Comparison of ENCODE assay signal across 26 cellular contexts in the genomic region with DNA sequence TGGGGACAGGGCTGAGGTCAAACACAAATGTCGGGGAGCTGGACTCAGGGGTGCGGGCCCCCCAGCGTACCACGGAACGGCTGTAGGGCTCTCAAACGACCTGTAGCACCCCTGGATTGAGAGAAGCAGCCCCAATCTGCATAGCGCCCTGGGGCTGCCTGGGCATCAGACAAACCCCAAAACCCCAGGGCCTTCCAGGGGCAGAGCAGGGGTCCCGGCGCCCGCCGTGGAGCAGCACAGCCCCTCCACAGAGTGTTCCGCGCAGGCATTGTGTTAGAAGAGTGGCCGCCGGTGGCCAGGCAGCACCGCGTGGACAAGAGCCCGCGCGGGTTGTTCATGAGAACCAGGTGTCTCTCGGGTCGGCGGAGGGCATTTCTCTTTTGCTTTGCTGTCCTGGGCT.
"Had no signal": no experiment of that assay in that cellular context is flagged by ENCODE, and none has a peak within 500 bp of the region (broad histone marks: within the 10 kb centered on the region; RNA-seq: fewer than 3 reads in every experiment).

No MANE protein-coding gene starts in this region.

- H3K4me3 ChIP-seq: coronary artery, dorsolateral prefrontal cortex had no signal

- H3K27ac Mint-ChIP-seq: activated CD4-positive, alpha-beta memory T cell treated with anti-CD3 and anti-CD28 coated beads for 36 hours; activated CD4-positive, alpha-beta T cell treated with anti-CD3 and anti-CD28 coated beads for 36 hours; activated CD4-positive, alpha-beta T cell treated with anti-CD3 and anti-CD28 coated beads, Interleukin-2, amount 10 ng/mL, durations not matched to agents 24 days and 14 days; activated CD8-positive, alpha-beta memory T cell treated with anti-CD3 and anti-CD28 coated beads, Interleukin-2, amount 10 ng/mL, durations not matched to agents 7 days and 5 days; activated CD8-positive, alpha-beta T cell treated with anti-CD3 and anti-CD28 coated beads, Interleukin-2, amount 10 ng/mL, durations not matched to agents 7 days and 5 days; activated naive CD4-positive, alpha-beta T cell treated with anti-CD3 and anti-CD28 coated beads, Interleukin-2, amount 10 ng/mL, durations not matched to agents 7 days and 5 days; activated naive CD4-positive, alpha-beta T cell treated with anti-CD3 and anti-CD28 coated beads, Interleukin-2, amount 50 U/mL, for 72 hours; activated naive CD8-positive, alpha-beta T cell treated with anti-CD3 and anti-CD28 coated beads, Interleukin-2, amount 10 ng/mL, durations not matched to agents 7 days and 5 days; activated T-helper 1 cell treated with anti-CD3 and anti-CD28 coated beads, Interleukin-12 subunit alpha, Interleukin-12 subunit beta, Interleukin-2, Interleukin-4 antibody, amounts not matched to agents 30 ng/mL and 10 ng/mL and 1 ng/mL, durations not matched to agents 14 hours and 24 hours and 36 hours; activated T-helper 2 cell treated with anti-CD3 and anti-CD28 coated beads, Interferon-gamma antibody, Interleukin-2, Interleukin-4, amounts not matched to agents 10 μg/mL and 5 μg/mL and 100 μg/mL, durations not matched to agents 14 hours and 24 hours and 36 hours; dendritic cell treated with granulocyte-macrophage colony-stimulating factor and Interleukin-4, amounts not matched to agents 40 ng/mL and 50 ng/mL, for 4 days; endodermal cell had no signal

- H3K36me3 Mint-ChIP-seq: activated CD4-positive, alpha-beta memory T cell treated with anti-CD3 and anti-CD28 coated beads for 36 hours; activated CD8-positive, alpha-beta memory T cell treated with anti-CD3 and anti-CD28 coated beads, Interleukin-2, amount 10 ng/mL, durations not matched to agents 7 days and 5 days; activated naive CD4-positive, alpha-beta T cell treated with anti-CD3 and anti-CD28 coated beads, Interleukin-2, amount 10 ng/mL, durations not matched to agents 7 days and 5 days; activated naive CD4-positive, alpha-beta T cell treated with anti-CD3 and anti-CD28 coated beads, Interleukin-2, amount 50 U/mL, for 72 hours; activated naive CD8-positive, alpha-beta T cell treated with anti-CD3 and anti-CD28 coated beads, Interleukin-2, amount 10 ng/mL, durations not matched to agents 7 days and 5 days had no signal

- H3K4me1 Mint-ChIP-seq: activated CD4-positive, alpha-beta T cell treated with anti-CD3 and anti-CD28 coated beads for 36 hours; activated CD4-positive, alpha-beta T cell treated with anti-CD3 and anti-CD28 coated beads, Interleukin-2, amount 10 ng/mL, durations not matched to agents 24 days and 14 days; activated CD8-positive, alpha-beta memory T cell treated with anti-CD3 and anti-CD28 coated beads, Interleukin-2, amount 10 ng/mL, durations not matched to agents 7 days and 5 days; activated naive CD4-positive, alpha-beta T cell treated with anti-CD3 and anti-CD28 coated beads, Interleukin-2, amount 10 ng/mL, durations not matched to agents 7 days and 5 days; activated naive CD8-positive, alpha-beta T cell treated with anti-CD3 and anti-CD28 coated beads, Interleukin-2, amount 10 ng/mL, durations not matched to agents 7 days and 5 days had no signal

- H3K4me3 Mint-ChIP-seq: activated CD4-positive, alpha-beta memory T cell treated with anti-CD3 and anti-CD28 coated beads for 36 hours; activated CD4-positive, alpha-beta T cell treated with anti-CD3 and anti-CD28 coated beads for 36 hours; activated CD4-positive, alpha-beta T cell treated with anti-CD3 and anti-CD28 coated beads, Interleukin-2, amount 10 ng/mL, durations not matched to agents 24 days and 14 days; activated CD8-positive, alpha-beta memory T cell treated with anti-CD3 and anti-CD28 coated beads, Interleukin-2, amount 10 ng/mL, durations not matched to agents 7 days and 5 days; activated CD8-positive, alpha-beta T cell treated with anti-CD3 and anti-CD28 coated beads, Interleukin-2, amount 10 ng/mL, durations not matched to agents 7 days and 5 days; activated naive CD4-positive, alpha-beta T cell treated with anti-CD3 and anti-CD28 coated beads, Interleukin-2, amount 10 ng/mL, durations not matched to agents 7 days and 5 days; activated naive CD8-positive, alpha-beta T cell treated with anti-CD3 and anti-CD28 coated beads, Interleukin-2, amount 10 ng/mL, durations not matched to agents 7 days and 5 days; activated T-helper 1 cell treated with anti-CD3 and anti-CD28 coated beads, Interleukin-12 subunit alpha, Interleukin-12 subunit beta, Interleukin-2, Interleukin-4 antibody, amounts not matched to agents 30 ng/mL and 10 ng/mL and 1 ng/mL, durations not matched to agents 14 hours and 24 hours and 36 hours; dendritic cell treated with granulocyte-macrophage colony-stimulating factor and Interleukin-4, amounts not matched to agents 40 ng/mL and 50 ng/mL, for 4 days; endodermal cell had no signal

- H3K9me3 Mint-ChIP-seq: activated CD4-positive, alpha-beta memory T cell treated with anti-CD3 and anti-CD28 coated beads for 36 hours; activated CD4-positive, alpha-beta T cell treated with anti-CD3 and anti-CD28 coated beads, Interleukin-2, amount 10 ng/mL, durations not matched to agents 24 days and 14 days; activated naive CD4-positive, alpha-beta T cell treated with anti-CD3 and anti-CD28 coated beads, Interleukin-2, amount 10 ng/mL, durations not matched to agents 7 days and 5 days; activated naive CD4-positive, alpha-beta T cell treated with anti-CD3 and anti-CD28 coated beads, Interleukin-2, amount 50 U/mL, for 72 hours; activated naive CD8-positive, alpha-beta T cell treated with anti-CD3 and anti-CD28 coated beads, Interleukin-2, amount 10 ng/mL, durations not matched to agents 7 days and 5 days; activated T-helper 1 cell treated with anti-CD3 and anti-CD28 coated beads, Interleukin-12 subunit alpha, Interleukin-12 subunit beta, Interleukin-2, Interleukin-4 antibody, amounts not matched to agents 30 ng/mL and 10 ng/mL and 1 ng/mL, durations not matched to agents 14 hours and 24 hours and 36 hours; activated T-helper 2 cell treated with anti-CD3 and anti-CD28 coated beads, Interferon-gamma antibody, Interleukin-2, Interleukin-4, amounts not matched to agents 10 μg/mL and 5 μg/mL and 100 μg/mL, durations not matched to agents 14 hours and 24 hours and 36 hours; dendritic cell treated with granulocyte-macrophage colony-stimulating factor and Interleukin-4, amounts not matched to agents 40 ng/mL and 50 ng/mL, for 4 days; endodermal cell had no signal

- H3K27ac ChIP-seq: dorsolateral prefrontal cortex had no signal

- DNase-seq: activated CD4-positive, alpha-beta memory T cell treated with anti-CD3 and anti-CD28 coated beads for 36 hours; activated CD4-positive, alpha-beta T cell treated with anti-CD3 and anti-CD28 coated beads for 36 hours; activated CD4-positive, alpha-beta T cell treated with anti-CD3 and anti-CD28 coated beads, Interleukin-2, amount 10 ng/mL, durations not matched to agents 24 days and 14 days; activated CD4-positive, CD25-positive, alpha-beta regulatory T cell; activated CD4-positive, CD25-positive, alpha-beta regulatory T cell treated with anti-CD3 and anti-CD28 coated beads, Interleukin-2, amount 50 U/mL, for 72 hours; activated CD8-positive, alpha-beta memory T cell treated with anti-CD3 and anti-CD28 coated beads, Interleukin-2, amount 10 ng/mL, durations not matched to agents 7 days and 5 days; activated CD8-positive, alpha-beta memory T cell treated with anti-CD3 and anti-CD28 coated beads, Interleukin-2, amount 50 U/mL, for 4 hours; activated CD8-positive, alpha-beta T cell treated with anti-CD3 and anti-CD28 coated beads, Interleukin-2, amount 10 ng/mL, durations not matched to agents 7 days and 5 days; activated effector memory CD4-positive, alpha-beta T cell treated with anti-CD3 and anti-CD28 coated beads, Interleukin-2, amount 50 U/mL, for 16 hours; activated naive CD4-positive, alpha-beta T cell; activated naive CD4-positive, alpha-beta T cell treated with anti-CD3 and anti-CD28 coated beads, Interleukin-2, amount 10 ng/mL, durations not matched to agents 7 days and 5 days; activated naive CD8-positive, alpha-beta T cell treated with anti-CD3 and anti-CD28 coated beads, Interleukin-2, amount 10 ng/mL, durations not matched to agents 7 days and 5 days; activated T-cell treated with anti-CD3 and anti-CD28 coated beads, Interleukin-2, amount 50 U/mL, for 1 hour; activated T-cell treated with anti-CD3 and anti-CD28 coated beads, Interleukin-2, amount 50 U/mL, for 48 hours; central memory CD4-positive, alpha-beta T cell; dorsolateral prefrontal cortex; effector memory CD4-positive, alpha-beta T cell; endodermal cell; foreskin fibroblast; head of caudate nucleus; T-helper 2 cell had no signal
